In genomic region chr19:32450217-32450616, GRCh38 we compare ENCODE assay signal across 16 cellular contexts. TPM values are rescaled to one million over a fixed set of nuclear protein-coding genes. Genes with fewer than 3 reads are reported as not detected.
A peak's percentile ranks its signal among the peaks of the same experiment; 100 is the strongest.
DNase-seq lines count a peak whose midpoint lies in the region; ATAC-seq and TF ChIP-seq lines count a peak whose summit lies in the region.
"Had no signal": no experiment of that assay in that cellular context is flagged by ENCODE, and none has a peak within 500 bp of the region (broad histone marks: within the 10 kb centered on the region; RNA-seq: fewer than 3 reads in every experiment).

No MANE protein-coding gene starts in this region.

- H3K4me1 ChIP-seq in IMR-90 (ENCODE audit: control insufficient read depth, insufficient read depth, low read length) = peaks cover 1% of the 10 kb centered on the region; the same call in 1 of the 2 replicates
- H3K4me1 ChIP-seq in mesenchymal stem cell (ENCODE audit: control insufficient read depth, insufficient read depth, low read depth, low read length) = no peaks in the 10 kb centered on the region
- H3K4me1 ChIP-seq: Peyer's patch had no signal

- TF ChIP-seq CTCF in AG09319 (IDR thresholded peaks at IDR 0.05; ENCODE audit: low read depth, low read length) = no peak
- TF ChIP-seq CTCF in IMR-90 (conservative IDR thresholded peaks at IDR 0.05; ENCODE audit: low read depth, low read length) = no peak

- BruUV-seq in IMR-90 (replicated peaks; lab: Mats Ljungman, UMichigan) = no TSS peak

- in situ Hi-C loops in IMR-90 (cut with MboI; ENCODE audit: low sequenced_read_pairs) = no loop called here

- no peak overlapping the region for H3K14ac ChIP-seq in IMR-90 (replicated peaks; ENCODE audit: low read depth, low read length)
- H3K14ac ChIP-seq in mesenchymal stem cell (ENCODE audit: low read length in 2 of 2) = no peak overlapping the region

- no peak overlapping the region for H2AK9ac ChIP-seq in IMR-90 (replicated peaks; ENCODE audit: low read depth, low read length, poor library complexity)

- H3K9ac ChIP-seq in IMR-90 (ENCODE audit: low read depth, low read length) (no peak overlapping the region), mesenchymal stem cell (ENCODE audit: low read length) (no peak overlapping the region)

- H3K4ac ChIP-seq in IMR-90 (ENCODE audit: low read depth, low read length) (no peak overlapping the region), mesenchymal stem cell (ENCODE audit: low read depth in 1 of 2, low read length in 2 of 2) (no peak overlapping the region)

- no peak for TF ChIP-seq POLR2A in IMR-90 (IDR thresholded peaks at IDR 0.05; ENCODE audit: low read depth, low read length)

- H3K4me2 ChIP-seq in IMR-90 (ENCODE audit: low read depth, low read length) (peak overlapping the region; percentile 31; the same call in 1 of the 2 replicates), mesenchymal stem cell (ENCODE audit: low read length, poor library complexity, severe bottlenecking) (no peak overlapping the region)

- POLR2A ChIA-PET in IMR-90 (lab: Charles Lee; ENCODE audit: unreplicated experiment) = no interaction called here

- H4K91ac ChIP-seq in IMR-90 (ENCODE audit: insufficient read depth, low read depth, low read length) = no peak overlapping the region
- H4K91ac ChIP-seq in mesenchymal stem cell (ENCODE audit: low read length) = no peak overlapping the region

- H3K9me3 ChIP-seq in IMR-90 (ENCODE audit: control insufficient read depth, insufficient read depth, low read length) (no peaks in the 10 kb centered on the region), mesenchymal stem cell (ENCODE audit: control insufficient read depth, low read length) (no peaks in the 10 kb centered on the region)
- H3K9me3 ChIP-seq: Peyer's patch had no signal

- CTCF ChIA-PET in IMR-90 (lab: Yijun Ruan, JAX) = no interaction called here

- H4K8ac ChIP-seq in IMR-90 (ENCODE audit: low read depth in 2 of 2, low read length in 2 of 2) = no peak overlapping the region
- H4K8ac ChIP-seq in mesenchymal stem cell (ENCODE audit: low read length) = no peak overlapping the region

- no peak overlapping the region for H2BK20ac ChIP-seq in IMR-90 (ENCODE audit: low read depth, low read length)

- no peak overlapping the region for H4K5ac ChIP-seq in IMR-90 (ENCODE audit: low read depth, low read length)

- intact Hi-C loops in IMR-90 (cut with micrococcal nuclease) = loop anchor here (10.0 kb wide), 2 partner anchors 105 to 135 kb away; partner anchors contain the start of genes PDCD5 and ZNF507

- WGBS in IMR-90 (ENCODE audit: extremely low coverage in 2 of 2, insufficient read length in 1 of 2), 2 experiments = no CpG with 5 or more reads among the region's 4 CpGs
- 93% methylated on average over 2 of the region's 4 CpGs for WGBS in mesenchymal stem cell

- no peak overlapping the region for H3K56ac ChIP-seq in IMR-90 (ENCODE audit: extremely low read depth, insufficient read depth, low read length)

- H4K20me1 ChIP-seq in IMR-90 (ENCODE audit: insufficient read depth, low read length) = no peaks in the 10 kb centered on the region

- no peak overlapping the region for H2AFZ ChIP-seq in IMR-90 (replicated peaks; ENCODE audit: low read length, poor library complexity)
- no peak overlapping the region for H2AFZ ChIP-seq in mesenchymal stem cell (ENCODE audit: low read depth, low read length)

- dilution Hi-C loops in IMR-90 (cut with HindIII; ENCODE audit: low sequenced_read_pairs, unreplicated experiment) = no loop called here

- H2BK12ac ChIP-seq in mesenchymal stem cell (ENCODE audit: low read length in 2 of 2) = no peak overlapping the region

- H3K36me3 ChIP-seq in IMR-90 (ENCODE audit: control insufficient read depth, insufficient read depth, low read length) (peaks cover 9% of the 10 kb centered on the region), mesenchymal stem cell (ENCODE audit: control insufficient read depth in 1 of 2, insufficient read depth in 2 of 2, low read depth in 1 of 2, low read length in 2 of 2) (peaks cover 9 to 58% of the 10 kb centered on the region in 2 experiments)

- H2BK120ac ChIP-seq in IMR-90 (ENCODE audit: low read depth, low read length) (no peak overlapping the region), mesenchymal stem cell (ENCODE audit: low read depth, low read length) (no peak overlapping the region)

- TF ChIP-seq RAD21 in IMR-90 (IDR thresholded peaks at IDR 0.05; ENCODE audit: low read length) = no peak

- peaks cover 4% of the 10 kb centered on the region; the same call in 1 of the 2 replicates for H3K9me1 ChIP-seq in IMR-90 (ENCODE audit: insufficient read depth, low read length)

- H2AK5ac ChIP-seq in IMR-90 (ENCODE audit: low read depth, low read length) (no peak overlapping the region), mesenchymal stem cell (ENCODE audit: low read length, severe bottlenecking) (no peak overlapping the region)

- H3K18ac ChIP-seq in IMR-90 (ENCODE audit: low read depth, low read length) = no peak overlapping the region
- no peak overlapping the region for H3K18ac ChIP-seq in mesenchymal stem cell (ENCODE audit: low read depth in 1 of 2, low read length in 2 of 2)

- H3K27ac ChIP-seq in IMR-90 (ENCODE audit: insufficient read depth, low read length) (no peak overlapping the region), mesenchymal stem cell (ENCODE audit: low read length, poor library complexity, severe bottlenecking) (no peak overlapping the region)
- H3K27ac ChIP-seq: Peyer's patch had no signal

- H2BK15ac ChIP-seq in IMR-90 (ENCODE audit: low read depth, low read length) (no peak overlapping the region), mesenchymal stem cell (ENCODE audit: low read depth, poor library complexity, severe bottlenecking) (no peak overlapping the region)

- no peak overlapping the region for H3K4me3 ChIP-seq in IMR-90 (ENCODE audit: insufficient read depth, low read depth, low read length)
- no peak overlapping the region for H3K4me3 ChIP-seq in mesenchymal stem cell (ENCODE audit: insufficient read depth in 1 of 2, low read depth in 1 of 2, low read length in 2 of 2)
- H3K4me3 ChIP-seq: Peyer's patch had no signal

- H3K27me3 ChIP-seq in IMR-90 (ENCODE audit: control insufficient read depth, insufficient read depth, low read length) (no peaks in the 10 kb centered on the region), mesenchymal stem cell (ENCODE audit: control insufficient read depth in 1 of 2, insufficient read depth in 1 of 2, low read length in 2 of 2) (no peaks in the 10 kb centered on the region)
- H3K27me3 ChIP-seq: Peyer's patch had no signal

- H2BK5ac ChIP-seq in IMR-90 (ENCODE audit: low read depth, low read length, poor library complexity, severe bottlenecking) = no peak overlapping the region
- H2BK5ac ChIP-seq in mesenchymal stem cell (ENCODE audit: low read depth, low read length, poor library complexity, severe bottlenecking) = no peak overlapping the region

- H3K23ac ChIP-seq in IMR-90 (ENCODE audit: low read depth, low read length) = no peak overlapping the region
- no peak overlapping the region for H3K23ac ChIP-seq in mesenchymal stem cell (ENCODE audit: low read length in 2 of 2)

- ATAC-seq in IMR-90 (ENCODE audit: low read depth) = peak; percentile 95
- no peak for ATAC-seq in HG03039 (IDR thresholded peaks at IDR 0.05; ENCODE audit: unreplicated experiment)
- no peak for ATAC-seq in HG03135 (IDR thresholded peaks at IDR 0.05; ENCODE audit: unreplicated experiment)
- ATAC-seq: Right ventricle myocardium inferior had no signal

- peak; percentile 19 for DNase-seq in AG09319 (ENCODE audit: extremely low read depth, low read depth)
- peak; percentile 84 for DNase-seq in IMR-90
- DNase-seq in fibroblast of gingiva (ENCODE audit: low read depth) = peak; percentile 96
- DNase-seq in mesenchymal stem cell = peak; percentile 13
- no peak for DNase-seq in NCI-H2196 (lab: John Stamatoyannopoulos, UW; ENCODE audit: unreplicated experiment)
- DNase-seq: ACHN; DND-41; NCI-H1105; NCI-H2081 treated with DMSO at 0.1 percent for 48 hours; NCI-H748 treated with DMSO at 0.1 percent for 48 hours; NK-92 treated with Interleukin-12 subunit alpha and Interleukin-12 subunit beta, amount 100 ng/mL, for 24 hours; Peyer's patch; SW 1271 had no signal

- H3K79me1 ChIP-seq in IMR-90 (ENCODE audit: low read depth in 1 of 2, low read length in 2 of 2) = no peaks in the 10 kb centered on the region
- no peaks in the 10 kb centered on the region for H3K79me1 ChIP-seq in mesenchymal stem cell (replicated peaks; ENCODE audit: low read length, poor library complexity, severe bottlenecking)

TF ChIP-seq in IMR-90, 13 proteins besides CTCF, POLR2A, EP300 and RAD21:
- TF ChIP-seq USF2 (IDR thresholded peaks at IDR 0.05; ENCODE audit: low read depth, low read length) (no peak), NFE2L2 (IDR thresholded peaks at IDR 0.05; ENCODE audit: low read depth, low read length) (no peak; the same call in 1 of the 2 replicates), FOS (IDR thresholded peaks at IDR 0.05; ENCODE audit: low read depth, low read length) (peak; percentile 35; the same call in 1 of the 2 replicates), CEBPB (IDR thresholded peaks at IDR 0.05; ENCODE audit: low read depth, low read length) (peak; percentile 57; the same call in 1 of the 2 replicates)

RNA-seq across cellular contexts. Expression of gene DPY19L3, which starts 44.6 kb away (rescaled TPM):
- 29.6 and 36.4 TPM in 2 replicates for total RNA-seq in IMR-90 (2012; rRNA removed)
- 33.2 and 36.5 TPM in 2 replicates for polyA plus RNA-seq in IMR-90 (2012; rRNA removed)
- polyA plus RNA-seq in IMR-90 (2012; cell fraction: cytosol; rRNA removed) = 23.2 and 23.4 TPM in 2 replicates
- 125 and 193 TPM in 2 replicates for polyA plus RNA-seq in IMR-90 (2012; cell fraction: nucleus; rRNA removed; ENCODE audit: low replicate concordance)
- 25.6 TPM for polyA plus RNA-seq in mesenchymal stem cell (2013, experiment 1 of 2)
- 24.9 TPM for polyA plus RNA-seq in mesenchymal stem cell (2013, experiment 2 of 2)
